Comparison of ENCODE assay signal across 7 cellular contexts in the genomic region with DNA sequence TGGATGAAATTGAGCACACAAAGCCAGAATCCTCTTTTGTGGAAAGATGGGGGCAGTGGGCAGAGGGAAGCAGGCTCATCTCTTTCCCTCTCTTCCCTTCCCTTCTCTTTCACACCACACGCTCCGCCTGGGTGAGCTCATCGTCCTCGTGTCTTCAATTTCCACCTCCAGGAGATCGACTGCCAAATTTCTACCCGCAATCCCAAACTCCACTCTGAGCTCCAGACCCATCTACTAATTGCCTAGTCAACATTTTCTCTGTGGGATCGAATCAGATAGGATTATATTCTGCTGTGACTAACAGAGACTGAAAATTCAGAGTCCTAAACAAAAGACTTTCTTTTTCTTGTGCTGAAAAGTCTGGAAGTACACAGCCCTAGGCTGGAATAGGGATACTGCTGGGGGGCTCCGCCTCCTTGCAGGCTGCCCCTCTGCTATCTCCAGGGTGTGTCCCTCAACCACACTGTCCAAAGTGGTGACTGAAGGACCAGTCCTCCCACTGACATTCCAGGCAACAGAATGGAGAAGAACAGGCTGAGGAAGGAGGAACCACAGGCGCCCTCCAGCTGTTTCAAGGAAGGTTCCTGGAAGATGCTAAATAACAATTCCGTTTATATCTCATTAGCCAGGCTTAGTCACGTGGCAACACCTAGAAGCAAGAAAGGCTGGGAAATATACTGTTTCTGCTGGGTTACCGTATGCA. TPM values are rescaled to one million over a fixed set of nuclear protein-coding genes. Genes with fewer than 3 reads are reported as not detected.
DNase-seq lines count a peak whose midpoint lies in the region; FAIRE-seq and TF ChIP-seq lines count a peak whose summit lies in the region.
"Had no signal": no experiment of that assay in that cellular context is flagged by ENCODE, and none has a peak within 500 bp of the region (broad histone marks: within the 10 kb centered on the region; RNA-seq: fewer than 3 reads in every experiment).

No MANE protein-coding gene starts in this region.

- H4K20me1 ChIP-seq in keratinocyte (ENCODE audit: control insufficient read depth, extremely low read depth, insufficient read depth, low read length) = no peaks in the 10 kb centered on the region

- DNase-seq in SK-MEL-5 (ENCODE audit: low read depth, low spot score) (peak; percentile 31), keratinocyte (ENCODE audit: low read depth, low spot score) (no peak), NCI-H524 (lab: John Stamatoyannopoulos, UW) (no peak), NCI-H345 treated with DMSO at 0.1 percent for 48 hours (lab: John Stamatoyannopoulos, UW; ENCODE audit: unreplicated experiment) (no peak), COR-L47 (lab: John Stamatoyannopoulos, UW) (no peak)
- DNase-seq: left colon had no signal

- H3K27ac ChIP-seq in ACC112 (ENCODE audit: low read depth, low read length) (no peak overlapping the region), keratinocyte (ENCODE audit: control insufficient read depth, insufficient read depth, low read length) (no peak overlapping the region)

- dilution Hi-C loops in keratinocyte (cut with MboI; ENCODE audit: extremely low pct_ligation_motif_present, low sequenced_read_pairs) = no loop called here

- peak overlapping the region; percentile 19 for H3K9ac ChIP-seq in keratinocyte (ENCODE audit: control insufficient read depth, extremely low read depth, insufficient read depth, low read length)

- peak overlapping the region; percentile 76 for H3K4me2 ChIP-seq in keratinocyte (ENCODE audit: control insufficient read depth, extremely low read depth, insufficient read depth, low read depth, low read length)

- H3K9me1 ChIP-seq in keratinocyte (ENCODE audit: control insufficient read depth, extremely low read depth, insufficient read depth, low read length) = no peaks in the 10 kb centered on the region

- in situ Hi-C loops in SK-MEL-5 (cut with HindIII; ENCODE audit: low pct_unique_long_range_greater_than_20kb, low sequenced_read_pairs) = no loop called here

- H3K4me1 ChIP-seq in ACC112 (ENCODE audit: control insufficient read depth, insufficient read depth, low read length, unreplicated experiment) = peaks cover 9% of the 10 kb centered on the region
- H3K4me1 ChIP-seq in keratinocyte (ENCODE audit: control insufficient read depth, extremely low read depth, insufficient read depth, low read length) = peaks cover 21% of the 10 kb centered on the region

- no peak for TF ChIP-seq CTCF in keratinocyte (optimal IDR thresholded peaks at IDR 0.05 in 1 of 3, IDR thresholded peaks at IDR 0.05 in 1 of 3, conservative IDR thresholded peaks at IDR 0.05 in 1 of 3; ENCODE audit: extremely low read depth in 1 of 3, insufficient read depth in 2 of 3, low read length in 3 of 3)

- no peaks in the 10 kb centered on the region for H3K36me3 ChIP-seq in ACC112 (ENCODE audit: insufficient read depth, low read length)
- no peaks in the 10 kb centered on the region for H3K36me3 ChIP-seq in keratinocyte (ENCODE audit: control insufficient read depth in 2 of 2, extremely low read depth in 1 of 2, insufficient read depth in 2 of 2, low read length in 2 of 2)

- H2AFZ ChIP-seq in ACC112 (ENCODE audit: low read length, unreplicated experiment) (peak overlapping the region; percentile 84), keratinocyte (ENCODE audit: control insufficient read depth, low read length) (peak overlapping the region; percentile 54)

- H3K79me2 ChIP-seq in ACC112 (ENCODE audit: control insufficient read depth, insufficient read depth, low read length, unreplicated experiment) = no peaks in the 10 kb centered on the region
- no peaks in the 10 kb centered on the region for H3K79me2 ChIP-seq in keratinocyte (ENCODE audit: control insufficient read depth, insufficient read depth, low read length)

- no peaks in the 10 kb centered on the region for H3K9me3 ChIP-seq in keratinocyte (ENCODE audit: control insufficient read depth, low read depth, low read length)

- H3K27me3 ChIP-seq in ACC112 (ENCODE audit: insufficient read depth, low read length) (peaks cover 29% of the 10 kb centered on the region), keratinocyte (ENCODE audit: control insufficient read depth, extremely low read depth, insufficient read depth, low read length) (peaks cover 4% of the 10 kb centered on the region)

- H3K4me3 ChIP-seq in ACC112 (ENCODE audit: low read depth, low read length) (peak overlapping the region; percentile 67), keratinocyte (ENCODE audit: control insufficient read depth in 2 of 3, extremely low read depth in 1 of 3, insufficient read depth in 2 of 3, low read depth in 1 of 3, low read length in 3 of 3) (peak overlapping the region in 2 of 3 experiments; percentile 19 to 25)

- FAIRE-seq in keratinocyte (lab: Jason Lieb, UNC) = peak; percentile 78

RNA-seq across cellular contexts. Expression of gene HSPA12B, which starts 5.0 kb away (rescaled TPM):
- 0.21 TPM in 1 of 2 replicates, not detected in the other for total RNA-seq in SK-MEL-5 (2014; rRNA removed; shearing (Covaris generic))
- 0.16 and 0.21 TPM in 2 replicates for polyA plus RNA-seq in SK-MEL-5 (2015; cell fraction: cytosol; rRNA removed)
- polyA plus RNA-seq in SK-MEL-5 (2015; cell fraction: nucleus; rRNA removed) = 0.23 and 0.46 TPM in 2 replicates
- polyA plus RNA-seq in keratinocyte = not detected in 3 replicates
- polyA plus RNA-seq in keratinocyte (2011; ENCODE audit: low read depth) = not detected
- polyA plus RNA-seq in keratinocyte (2011; cell fraction: cytosol; rRNA removed) = not detected in 2 replicates
- not detected in 2 replicates for polyA plus RNA-seq in keratinocyte (2011; cell fraction: nucleus; rRNA removed)
- 0.13 TPM in 1 of 2 replicates, not detected in the other for polyA plus RNA-seq in keratinocyte (2012; ENCODE audit: low replicate concordance)
- polyA minus RNA-seq in keratinocyte = not detected in 3 replicates
- not detected for polyA minus RNA-seq in keratinocyte (2011; cell fraction: cytosol; rRNA and poly(A)+ RNA removed)
- not detected in 2 replicates for polyA minus RNA-seq in keratinocyte (2011; cell fraction: nucleus; rRNA and poly(A)+ RNA removed)

RNA-seq across cellular contexts. Expression of gene SIGLEC1, which starts 15.1 kb away (rescaled TPM):
- total RNA-seq in SK-MEL-5 (2014; rRNA removed; shearing (Covaris generic)) = not detected in 2 replicates
- not detected in 2 replicates for polyA plus RNA-seq in SK-MEL-5 (2015; cell fraction: cytosol; rRNA removed)
- 0.05 TPM in 1 of 2 replicates, not detected in the other for polyA plus RNA-seq in SK-MEL-5 (2015; cell fraction: nucleus; rRNA removed)
- polyA plus RNA-seq in keratinocyte = not detected in 3 replicates
- polyA plus RNA-seq in keratinocyte (2011; ENCODE audit: low read depth) = not detected
- not detected in 2 replicates for polyA plus RNA-seq in keratinocyte (2011; cell fraction: cytosol; rRNA removed)
- polyA plus RNA-seq in keratinocyte (2011; cell fraction: nucleus; rRNA removed) = not detected in 2 replicates
- polyA plus RNA-seq in keratinocyte (2012; ENCODE audit: low replicate concordance) = not detected in 2 replicates
- not detected in 3 replicates for polyA minus RNA-seq in keratinocyte
- polyA minus RNA-seq in keratinocyte (2011; cell fraction: cytosol; rRNA and poly(A)+ RNA removed) = not detected
- not detected in 2 replicates for polyA minus RNA-seq in keratinocyte (2011; cell fraction: nucleus; rRNA and poly(A)+ RNA removed)

RNA-seq across cellular contexts. Expression of gene ADISSP, which starts 40.1 kb away (rescaled TPM):
- total RNA-seq in SK-MEL-5 (2014; rRNA removed; shearing (Covaris generic)) = 63.5 and 69.7 TPM in 2 replicates
- 83.7 and 90.6 TPM in 2 replicates for polyA plus RNA-seq in SK-MEL-5 (2015; cell fraction: cytosol; rRNA removed)
- 18.5 and 22.7 TPM in 2 replicates for polyA plus RNA-seq in SK-MEL-5 (2015; cell fraction: nucleus; rRNA removed)
- polyA plus RNA-seq in keratinocyte = 25.8 to 44.3 TPM (median 28.2 TPM) in 3 replicates
- 4.8 TPM for polyA plus RNA-seq in keratinocyte (2011; ENCODE audit: low read depth)
- 27.4 and 60.1 TPM in 2 replicates for polyA plus RNA-seq in keratinocyte (2011; cell fraction: cytosol; rRNA removed)
- polyA plus RNA-seq in keratinocyte (2011; cell fraction: nucleus; rRNA removed) = 14.8 and 21.0 TPM in 2 replicates
- 14.3 and 54.5 TPM in 2 replicates for polyA plus RNA-seq in keratinocyte (2012; ENCODE audit: low replicate concordance)
- 20.5 to 76.6 TPM (median 31.1 TPM) in 3 replicates for polyA minus RNA-seq in keratinocyte
- polyA minus RNA-seq in keratinocyte (2011; cell fraction: cytosol; rRNA and poly(A)+ RNA removed) = 90.0 TPM
- polyA minus RNA-seq in keratinocyte (2011; cell fraction: nucleus; rRNA and poly(A)+ RNA removed) = 10.8 and 13.0 TPM in 2 replicates

RNA-seq across cellular contexts. Expression of gene ADAM33, which starts 45.7 kb away (rescaled TPM):
- not detected in 2 replicates for total RNA-seq in SK-MEL-5 (2014; rRNA removed; shearing (Covaris generic))
- polyA plus RNA-seq in SK-MEL-5 (2015; cell fraction: cytosol; rRNA removed) = not detected in 2 replicates
- polyA plus RNA-seq in SK-MEL-5 (2015; cell fraction: nucleus; rRNA removed) = 0.10 TPM in 1 of 2 replicates, not detected in the other
- not detected in 3 replicates for polyA plus RNA-seq in keratinocyte
- not detected for polyA plus RNA-seq in keratinocyte (2011; ENCODE audit: low read depth)
- not detected in 2 replicates for polyA plus RNA-seq in keratinocyte (2011; cell fraction: cytosol; rRNA removed)
- polyA plus RNA-seq in keratinocyte (2011; cell fraction: nucleus; rRNA removed) = not detected in 2 replicates
- polyA plus RNA-seq in keratinocyte (2012; ENCODE audit: low replicate concordance) = not detected in 2 replicates
- polyA minus RNA-seq in keratinocyte = 0.13 TPM in 1 of 3 replicates, not detected in the others
- not detected for polyA minus RNA-seq in keratinocyte (2011; cell fraction: cytosol; rRNA and poly(A)+ RNA removed)
- polyA minus RNA-seq in keratinocyte (2011; cell fraction: nucleus; rRNA and poly(A)+ RNA removed) = not detected in 2 replicates

RNA-seq across cellular contexts. Expression of gene SPEF1, which starts 53.8 kb away (rescaled TPM):
- 0.40 TPM in 1 of 2 replicates, not detected in the other for total RNA-seq in SK-MEL-5 (2014; rRNA removed; shearing (Covaris generic))
- polyA plus RNA-seq in SK-MEL-5 (2015; cell fraction: cytosol; rRNA removed) = 0.19 TPM in 1 of 2 replicates, not detected in the other
- 0.14 TPM in 1 of 2 replicates, not detected in the other for polyA plus RNA-seq in SK-MEL-5 (2015; cell fraction: nucleus; rRNA removed)
- polyA plus RNA-seq in keratinocyte = 0.06 to 0.09 TPM (median 0.07 TPM) in 3 replicates
- polyA plus RNA-seq in keratinocyte (2011; ENCODE audit: low read depth) = not detected
- 0.06 TPM in 1 of 2 replicates, not detected in the other for polyA plus RNA-seq in keratinocyte (2011; cell fraction: cytosol; rRNA removed)
- 0.15 TPM in 2 replicates for polyA plus RNA-seq in keratinocyte (2011; cell fraction: nucleus; rRNA removed)
- not detected in 2 replicates for polyA plus RNA-seq in keratinocyte (2012; ENCODE audit: low replicate concordance)
- polyA minus RNA-seq in keratinocyte = not detected in 3 replicates
- polyA minus RNA-seq in keratinocyte (2011; cell fraction: cytosol; rRNA and poly(A)+ RNA removed) = not detected
- not detected in 2 replicates for polyA minus RNA-seq in keratinocyte (2011; cell fraction: nucleus; rRNA and poly(A)+ RNA removed)
